10 cellular contexts compared by ENCODE assay signal in genomic region chr11:62755086-62755615, GRCh38. TPM values are rescaled to one million over a fixed set of nuclear protein-coding genes. Genes with fewer than 3 reads are reported as not detected.
DNase-seq lines count a peak whose midpoint lies in the region; ATAC-seq and TF ChIP-seq lines count a peak whose summit lies in the region.
"Had no signal": no experiment of that assay in that cellular context is flagged by ENCODE, and none has a peak within 500 bp of the region (broad histone marks: within the 10 kb centered on the region; RNA-seq: fewer than 3 reads in every experiment).

No MANE protein-coding gene starts in this region.

- H3K27ac ChIP-seq in cardiac muscle cell (peak overlapping the region; percentile 86), heart right ventricle (no peak overlapping the region), temporal lobe (ENCODE audit: low read depth, low read length) (peak overlapping the region; percentile 97)

- peaks cover 5% of the 10 kb centered on the region for H3K36me3 Mint-ChIP-seq in activated CD4-positive, alpha-beta memory T cell treated with anti-CD3 and anti-CD28 coated beads, Interleukin-2, amount 10 ng/mL, durations not matched to agents 7 days and 5 days (ENCODE audit: low read depth)

- no peaks in the 10 kb centered on the region for H3K27me3 Mint-ChIP-seq in activated CD4-positive, alpha-beta memory T cell treated with anti-CD3 and anti-CD28 coated beads, Interleukin-2, amount 10 ng/mL, durations not matched to agents 7 days and 5 days

- WGBS in heart right ventricle, 2 donors, result 81 to 84% methylated on average over 10 of the region's 10 CpGs

- no peaks in the 10 kb centered on the region for H3K27me3 ChIP-seq in cardiac muscle cell
- H3K27me3 ChIP-seq in heart right ventricle, result no peaks in the 10 kb centered on the region

- H3K9me3 ChIP-seq in cardiac muscle cell (ENCODE audit: low read depth) (no peaks in the 10 kb centered on the region), heart right ventricle (no peaks in the 10 kb centered on the region)

- POLR2A ChIA-PET in activated CD4-positive, alpha-beta memory T cell treated with anti-CD3 and anti-CD28 coated beads, Interleukin-2, amount 10 ng/mL, durations not matched to agents 7 days and 5 days (lab: Charles Lee), result interaction anchor here (0.7 to 5.2 kb wide), 16 partner anchors 8 to 1431 kb away, joined by 3 to 90 read pairs (median 8); partner anchors contain the start of genes GANAB, GNG3, HNRNPUL2 and INTS5

- no peaks in the 10 kb centered on the region for H3K9me3 Mint-ChIP-seq in activated CD4-positive, alpha-beta memory T cell treated with anti-CD3 and anti-CD28 coated beads, Interleukin-2, amount 10 ng/mL, durations not matched to agents 7 days and 5 days

- H3K4me3 Mint-ChIP-seq in activated CD4-positive, alpha-beta memory T cell treated with anti-CD3 and anti-CD28 coated beads, Interleukin-2, amount 10 ng/mL, durations not matched to agents 7 days and 5 days, result peak overlapping the region; percentile 95

- DNase-seq in cardiac muscle cell (ENCODE audit: low read depth in 1 of 2, low spot score in 1 of 2) (no peak), heart right ventricle (no peak), islet precursor cell (peak; percentile 67), foreskin melanocyte (no peak), NCI-H82 treated with DMSO at 0.1 percent for 48 hours (lab: John Stamatoyannopoulos, UW; ENCODE audit: unreplicated experiment) (no peak)
- DNase-seq in activated CD4-positive, alpha-beta memory T cell treated with anti-CD3 and anti-CD28 coated beads, Interleukin-2, amount 10 ng/mL, durations not matched to agents 7 days and 5 days, result no peak
- no peak for DNase-seq in stimulated activated naive CD4-positive, alpha-beta T cell treated with Interleukin-2 at 50 U/mL for 16 hours (lab: John Stamatoyannopoulos, UW)
- DNase-seq: NCI-H1105 treated with DMSO at 0.1 percent for 48 hours, SW 1271 had no signal

- intact Hi-C loops in heart right ventricle (cut with DNase I), result no loop called here

- peaks cover 24% of the 10 kb centered on the region for H3K4me1 Mint-ChIP-seq in activated CD4-positive, alpha-beta memory T cell treated with anti-CD3 and anti-CD28 coated beads, Interleukin-2, amount 10 ng/mL, durations not matched to agents 7 days and 5 days

- H3K36me3 ChIP-seq in cardiac muscle cell, result peaks cover 3% of the 10 kb centered on the region
- H3K36me3 ChIP-seq in heart right ventricle, result peaks cover 0 to 20% (median 0%) of the 10 kb centered on the region in 9 donors

- CTCF ChIA-PET in activated CD4-positive, alpha-beta memory T cell treated with anti-CD3 and anti-CD28 coated beads, Interleukin-2, amount 10 ng/mL, durations not matched to agents 7 days and 5 days (lab: Charles Lee), result interaction anchor here (1.8 to 2.1 kb wide), 3 partner anchors 61 to 100 kb away, joined by 6 to 8 read pairs (median 7); no protein-coding TSS in a partner anchor

- peaks cover 6% of the 10 kb centered on the region for H3K4me1 ChIP-seq in cardiac muscle cell (ENCODE audit: low read depth)
- H3K4me1 ChIP-seq in heart right ventricle, result peaks cover 7 to 37% (median 25%) of the 10 kb centered on the region in 9 donors

- no peak for ATAC-seq in heart right ventricle

- TF ChIP-seq CTCF in cardiac muscle cell (IDR thresholded peaks at IDR 0.05; ENCODE audit: low read depth, low read length) (no peak), heart right ventricle (IDR thresholded peaks at IDR 0.05) (no peak)

- H3K4me3 ChIP-seq in cardiac muscle cell, result no peak overlapping the region
- no peak overlapping the region for H3K4me3 ChIP-seq in heart right ventricle

- peak overlapping the region; percentile 19 for H3K27ac Mint-ChIP-seq in activated CD4-positive, alpha-beta memory T cell treated with anti-CD3 and anti-CD28 coated beads, Interleukin-2, amount 10 ng/mL, durations not matched to agents 7 days and 5 days

RNA-seq across cellular contexts. Expression of gene ZBTB3, which starts 1.2 kb away (rescaled TPM):
- 12.5 and 14.3 TPM in 2 replicates for total RNA-seq in cardiac muscle cell
- 10.4 and 10.8 TPM in 2 replicates for polyA plus RNA-seq in cardiac muscle cell
- 10 to 100 TPM in 4 of 10 donors, 1 to 10 TPM in 6; 7.5 to 14.9 (median 9.6) TPM for total RNA-seq in heart right ventricle
- polyA plus RNA-seq in heart right ventricle, result 1 to 10 TPM; 2.2 to 8.6 TPM
- total RNA-seq in activated CD4-positive, alpha-beta memory T cell treated with anti-CD3 and anti-CD28 coated beads, Interleukin-2, amount 10 ng/mL, durations not matched to agents 7 days and 5 days, result 10 to 100 TPM; 13.3 to 13.4 TPM
- total RNA-seq in temporal lobe, result 7.9 TPM

RNA-seq across cellular contexts. Expression of gene POLR2G, which starts 6.2 kb away (rescaled TPM):
- total RNA-seq in cardiac muscle cell (67.2 and 101 TPM in 2 replicates), heart right ventricle (10 to 100 TPM; 30.9 to 57.0 (median 42.9) TPM), temporal lobe (49.2 TPM)
- polyA plus RNA-seq in cardiac muscle cell (195 and 219 TPM in 2 replicates), heart right ventricle (100 to 1,000 TPM in 1 of 2 donors, 10 to 100 TPM in 1; 42.1 to 134 TPM)
- total RNA-seq in activated CD4-positive, alpha-beta memory T cell treated with anti-CD3 and anti-CD28 coated beads, Interleukin-2, amount 10 ng/mL, durations not matched to agents 7 days and 5 days, result 10 to 100 TPM; 89.2 to 94.1 TPM

RNA-seq across cellular contexts. Expression of gene TAF6L, which starts 16.0 kb away (rescaled TPM):
- total RNA-seq in cardiac muscle cell, result 33.1 and 38.8 TPM in 2 replicates
- 46.3 and 56.3 TPM in 2 replicates for polyA plus RNA-seq in cardiac muscle cell
- total RNA-seq in heart right ventricle, result 10 to 100 TPM in 3 of 10 donors, 1 to 10 TPM in 7; 7.7 to 14.7 (median 9.0) TPM
- 10 to 100 TPM; 12.7 to 18.9 TPM for polyA plus RNA-seq in heart right ventricle
- total RNA-seq in activated CD4-positive, alpha-beta memory T cell treated with anti-CD3 and anti-CD28 coated beads, Interleukin-2, amount 10 ng/mL, durations not matched to agents 7 days and 5 days, result 10 to 100 TPM; 15.2 to 16.0 TPM
- total RNA-seq in temporal lobe, result 11.6 TPM

RNA-seq across cellular contexts. Expression of gene TTC9C, which starts 26.9 kb away (rescaled TPM):
- total RNA-seq in cardiac muscle cell (36.3 and 37.3 TPM in 2 replicates), heart right ventricle (10 to 100 TPM in 9 of 10 donors, 1 to 10 TPM in 1; 9.4 to 16.2 (median 12.9) TPM), temporal lobe (15.0 TPM)
- polyA plus RNA-seq in cardiac muscle cell (39.0 and 45.1 TPM in 2 replicates), heart right ventricle (10 to 100 TPM; 20.3 to 20.8 TPM)
- total RNA-seq in activated CD4-positive, alpha-beta memory T cell treated with anti-CD3 and anti-CD28 coated beads, Interleukin-2, amount 10 ng/mL, durations not matched to agents 7 days and 5 days, result 10 to 100 TPM; 48.3 to 48.4 TPM

RNA-seq across cellular contexts. Expression of gene HNRNPUL2, which starts 27.9 kb away (rescaled TPM):
- total RNA-seq in cardiac muscle cell (13.7 and 20.0 TPM in 2 replicates), heart right ventricle (10 to 100 TPM; 26.9 to 40.9 (median 33.4) TPM), temporal lobe (27.5 TPM)
- polyA plus RNA-seq in cardiac muscle cell (2.9 and 3.2 TPM in 2 replicates), heart right ventricle (10 to 100 TPM; 21.4 to 35.3 TPM)
- total RNA-seq in activated CD4-positive, alpha-beta memory T cell treated with anti-CD3 and anti-CD28 coated beads, Interleukin-2, amount 10 ng/mL, durations not matched to agents 7 days and 5 days, result 10 to 100 TPM; 65.1 to 65.3 TPM

Comparison
In these comparisons a context has a peak if more than half of its experiments do, and no peak if none do; other contexts are left out.
1. H3K27ac ChIP-seq: peak in cardiac muscle cell (single experiment) and temporal lobe (single experiment); none in heart right ventricle (0 of 10).